In the genomic region with DNA sequence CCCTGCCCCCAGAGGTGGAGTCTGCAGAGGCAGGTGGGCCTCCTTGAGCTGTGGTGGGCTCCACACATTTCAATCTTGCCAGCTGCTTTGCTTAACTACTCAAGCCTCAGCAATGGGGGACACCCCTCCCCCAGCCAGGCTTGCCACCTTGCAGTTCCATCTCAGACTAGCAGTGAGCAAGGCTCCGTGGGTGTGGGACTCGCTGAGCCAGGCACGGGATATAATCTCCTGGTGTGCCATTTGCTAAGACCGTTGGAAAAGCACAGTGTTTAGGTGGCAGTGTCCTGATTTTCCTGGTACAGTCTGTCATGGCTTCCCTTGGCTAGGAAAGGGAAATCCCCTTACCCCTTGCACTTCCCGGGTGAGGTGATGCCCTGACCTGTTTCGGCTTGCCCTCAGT, we compare ENCODE assay signal across 13 cellular contexts. TPM values are rescaled to one million over a fixed set of nuclear protein-coding genes. Genes with fewer than 3 reads are reported as not detected.
DNase-seq lines count a peak whose midpoint lies in the region; TF ChIP-seq lines count a peak whose summit lies in the region.
"Not testable (repeated sequence)": the region's sequence is repeated elsewhere in the genome, so short reads cannot be mapped to it uniquely, and the experiment has no call there.
"Had no signal": no experiment of that assay in that cellular context is flagged by ENCODE, and none has a peak within 500 bp of the region (broad histone marks: within the 10 kb centered on the region; RNA-seq: fewer than 3 reads in every experiment).

No MANE protein-coding gene starts in this region.

- not testable (repeated sequence) for H3K4me1 Mint-ChIP-seq in chondrocyte (ENCODE audit: low read depth)

- TF ChIP-seq CTCF in chondrocyte (IDR thresholded peaks at IDR 0.05), result not testable (repeated sequence)

- H3K27ac Mint-ChIP-seq in chondrocyte (ENCODE audit: unreplicated experiment), result not testable (repeated sequence)

- H3K4me3 Mint-ChIP-seq in chondrocyte (ENCODE audit: unreplicated experiment), result not testable (repeated sequence)

- DNase-seq in chondrocyte (ENCODE audit: low spot score) (peak; percentile 49), mesenteric fat pad (ENCODE audit: low spot score) (peak; percentile 71)

- not testable (repeated sequence) for H3K36me3 Mint-ChIP-seq in chondrocyte (ENCODE audit: low read depth)

- H3K9me3 Mint-ChIP-seq in chondrocyte (ENCODE audit: low read depth), result peaks cover 85% of the 10 kb centered on the region

- H3K27me3 Mint-ChIP-seq in chondrocyte (ENCODE audit: low read depth), result not testable (repeated sequence)

RNA-seq across cellular contexts. Expression of a gene that starts 51.6 kb away (rescaled TPM):
- total RNA-seq in chondrocyte (not detected in 3 replicates), mesenteric fat pad (not detected)
- total RNA-seq: A172; A673; B cell; Caco-2; Calu3; CD4-positive, alpha-beta memory T cell; CD4-positive, alpha-beta T cell; CD4-positive, CD25-positive, alpha-beta regulatory T cell; CD8-positive, alpha-beta memory T cell; CD8-positive, alpha-beta T cell; Daoy had no signal
